ENCODE assay signal across 17 cellular contexts in the genomic region with DNA sequence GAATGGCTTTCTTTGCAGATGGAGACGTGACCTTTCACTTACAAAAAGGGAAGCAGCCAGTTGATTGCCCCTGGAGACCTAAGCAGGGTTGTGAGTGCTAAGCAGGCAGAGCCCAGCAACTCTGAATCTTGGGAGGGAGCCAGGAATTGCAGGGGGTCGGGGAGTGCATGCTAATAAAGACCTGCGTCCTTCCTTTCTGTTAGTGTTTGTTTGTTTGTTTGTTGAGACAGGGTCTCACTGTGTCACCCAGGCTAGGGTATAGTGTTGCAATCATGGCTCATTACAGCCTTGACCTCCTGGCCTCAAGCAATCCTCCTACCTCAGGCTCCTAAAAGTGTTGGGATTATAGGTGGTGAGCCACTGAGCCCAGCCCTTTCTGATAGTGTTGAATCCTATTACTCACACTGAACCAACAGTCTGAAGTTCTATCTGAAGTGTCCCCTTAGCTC.
A peak's percentile ranks its signal among the peaks of the same experiment; 100 is the strongest.
DNase-seq lines count a peak whose midpoint lies in the region; ATAC-seq and TF ChIP-seq lines count a peak whose summit lies in the region.
"Had no signal": no experiment of that assay in that cellular context is flagged by ENCODE, and none has a peak within 500 bp of the region (broad histone marks: within the 10 kb centered on the region; RNA-seq: fewer than 3 reads in every experiment).

No MANE protein-coding gene starts in this region.

- H3K4me2 ChIP-seq in neural progenitor cell: peak overlapping the region; percentile 58

- intact Hi-C loops in lower leg skin (cut with DNase I; ENCODE audit: low total_unique reads): no loop called here

- H3K4me3 Mint-ChIP-seq in WTC11: no peak overlapping the region; the same call in 1 of the 2 replicates
- H3K4me3 Mint-ChIP-seq in neural progenitor cell: peak overlapping the region; percentile 22
- H3K4me3 Mint-ChIP-seq: activated naive CD4-positive, alpha-beta T cell treated with anti-CD3 and anti-CD28 coated beads, Interleukin-2, amount 10 ng/mL, durations not matched to agents 7 days and 5 days; CD8-positive, alpha-beta memory T cell had no signal

- H3K27ac ChIP-seq in neural progenitor cell: no peak overlapping the region
- H3K27ac ChIP-seq: pancreas, tibial nerve, WERI-Rb-1 had no signal

- H3K9ac ChIP-seq in neural progenitor cell: no peak overlapping the region

- peak; percentile 83 for ATAC-seq in WTC11
- ATAC-seq: esophagus mucosa, pancreas, Right ventricle myocardium inferior had no signal

- no peaks in the 10 kb centered on the region for H3K27me3 Mint-ChIP-seq in WTC11 (ENCODE audit: low read depth)
- H3K27me3 Mint-ChIP-seq in neural progenitor cell (ENCODE audit: insufficient read depth, low read depth): no peaks in the 10 kb centered on the region
- H3K27me3 Mint-ChIP-seq: activated naive CD4-positive, alpha-beta T cell treated with anti-CD3 and anti-CD28 coated beads, Interleukin-2, amount 10 ng/mL, durations not matched to agents 7 days and 5 days had no signal

- no peak for TF ChIP-seq POLR2A in lower leg skin (IDR thresholded peaks at IDR 0.05)

- DNase-seq in DMS153 (lab: John Stamatoyannopoulos, UW): peak; percentile 29
- no peak for DNase-seq in DMS153 treated with DMSO at 0.1 percent for 48 hours (lab: John Stamatoyannopoulos, UW; ENCODE audit: unreplicated experiment)
- peak; percentile 75 for DNase-seq in NCI-H2171 treated with DMSO at 0.1 percent for 48 hours (lab: John Stamatoyannopoulos, UW)
- peak; percentile 33 for DNase-seq in WTC11 (ENCODE audit: low spot score)
- peak; percentile 23 for DNase-seq in neural progenitor cell (ENCODE audit: low spot score)
- no peak for DNase-seq in NCI-H526 (lab: John Stamatoyannopoulos, UW)
- no peak for DNase-seq in lower leg skin (ENCODE audit: low spot score in 2 of 2)
- DNase-seq in foreskin fibroblast: no peak
- DNase-seq: activated naive CD4-positive, alpha-beta T cell treated with anti-CD3 and anti-CD28 coated beads, Interleukin-2, amount 10 ng/mL, durations not matched to agents 7 days and 5 days; CD8-positive, alpha-beta memory T cell; cerebellar nuclear complex; pancreas; stimulated activated CD4-positive, alpha-beta T cell treated with anti-CD3 and anti-CD28 coated beads, Interleukin-15, amount 100 ng/mL, for 24 hours; WERI-Rb-1 had no signal

- CTCF ChIA-PET in WTC11 (lab: Charles Lee): no interaction called here

- no peaks in the 10 kb centered on the region for H3K27me3 ChIP-seq in neural progenitor cell
- H3K27me3 ChIP-seq: pancreas, tibial nerve had no signal

- no peaks in the 10 kb centered on the region for H3K36me3 ChIP-seq in neural progenitor cell
- H3K36me3 ChIP-seq: pancreas, tibial nerve had no signal

- H3K4me1 Mint-ChIP-seq in WTC11 (peaks cover 15% of the 10 kb centered on the region), neural progenitor cell (peaks cover 8% of the 10 kb centered on the region)
- H3K4me1 Mint-ChIP-seq: activated naive CD4-positive, alpha-beta T cell treated with anti-CD3 and anti-CD28 coated beads, Interleukin-2, amount 10 ng/mL, durations not matched to agents 7 days and 5 days; CD8-positive, alpha-beta memory T cell had no signal

- POLR2A ChIA-PET in WTC11 (lab: Charles Lee): no interaction called here

- peaks cover 34% of the 10 kb centered on the region for H3K79me2 ChIP-seq in neural progenitor cell (ENCODE audit: low read depth)

- no peak overlapping the region for H3K27ac Mint-ChIP-seq in WTC11
- H3K27ac Mint-ChIP-seq in neural progenitor cell: no peak overlapping the region
- H3K27ac Mint-ChIP-seq: activated naive CD4-positive, alpha-beta T cell treated with anti-CD3 and anti-CD28 coated beads, Interleukin-2, amount 10 ng/mL, durations not matched to agents 7 days and 5 days; CD8-positive, alpha-beta memory T cell had no signal

- no peak for TF ChIP-seq CTCF in WTC11 (IDR thresholded peaks at IDR 0.05)
- no peak for TF ChIP-seq CTCF in neural progenitor cell (IDR thresholded peaks at IDR 0.05)
- TF ChIP-seq CTCF in lower leg skin (IDR thresholded peaks at IDR 0.05): no peak
- no peak for TF ChIP-seq CTCF in foreskin fibroblast (IDR thresholded peaks at IDR 0.05; ENCODE audit: low read depth, low read length)

- peaks cover 63% of the 10 kb centered on the region for H4K20me1 ChIP-seq in neural progenitor cell (ENCODE audit: low read depth)

- H3K9me3 Mint-ChIP-seq in WTC11 (no peaks in the 10 kb centered on the region), neural progenitor cell (no peaks in the 10 kb centered on the region)
- H3K9me3 Mint-ChIP-seq: activated naive CD4-positive, alpha-beta T cell treated with anti-CD3 and anti-CD28 coated beads, Interleukin-2, amount 10 ng/mL, durations not matched to agents 7 days and 5 days; CD8-positive, alpha-beta memory T cell had no signal

- H3K4me1 ChIP-seq in neural progenitor cell: peaks cover 26% of the 10 kb centered on the region
- H3K4me1 ChIP-seq: pancreas had no signal

- no peak overlapping the region for H2AFZ ChIP-seq in neural progenitor cell (replicated peaks)

- H3F3A ChIP-seq in neural progenitor cell (ENCODE audit: low read depth): peaks cover 11% of the 10 kb centered on the region

- H3K4me3 ChIP-seq in neural progenitor cell (no peak overlapping the region), lower leg skin (ENCODE audit: low read depth, poor library complexity, severe bottlenecking) (no peak overlapping the region), foreskin fibroblast (ENCODE audit: low read depth in 1 of 2, low read length in 2 of 2) (no peak overlapping the region)
- H3K4me3 ChIP-seq: pancreas, tibial nerve had no signal

- WGBS in lower leg skin, 2 donors: 32 to 36% methylated on average over 3 of the region's 3 CpGs

- no peaks in the 10 kb centered on the region for H3K9me3 ChIP-seq in neural progenitor cell (ENCODE audit: low read depth)
- H3K9me3 ChIP-seq: pancreas, tibial nerve had no signal

- H3K36me3 Mint-ChIP-seq in WTC11 (no peaks in the 10 kb centered on the region), neural progenitor cell (no peaks in the 10 kb centered on the region)
- H3K36me3 Mint-ChIP-seq: activated naive CD4-positive, alpha-beta T cell treated with anti-CD3 and anti-CD28 coated beads, Interleukin-2, amount 10 ng/mL, durations not matched to agents 7 days and 5 days; CD8-positive, alpha-beta memory T cell had no signal

TF ChIP-seq in WTC11, 78 proteins besides CTCF, POLR2A, EP300 and RAD21:
- no peak for TF ChIP-seq GTF2I (CRISPR knock-in tag; conservative IDR thresholded peaks at IDR 0.05)
- no peak for TF ChIP-seq ZBTB21 (CRISPR knock-in tag; IDR thresholded peaks at IDR 0.05; ENCODE audit: borderline replicate concordance)
- no peak for TF ChIP-seq RELA (CRISPR knock-in tag; IDR thresholded peaks at IDR 0.05; ENCODE audit: borderline replicate concordance)
- TF ChIP-seq FOXP4 (CRISPR knock-in tag; IDR thresholded peaks at IDR 0.05): peak; percentile 69; the same call in 1 of the 2 replicates
- TF ChIP-seq MYBL2 (CRISPR knock-in tag; IDR thresholded peaks at IDR 0.05): no peak
- TF ChIP-seq ZNF423 (CRISPR knock-in tag; IDR thresholded peaks at IDR 0.05): no peak

Comparison
In these comparisons a context has a peak if more than half of its experiments do, and no peak if none do; other contexts are left out.
1. DNase-seq: peak in DMS153 (single experiment), NCI-H2171 treated with DMSO at 0.1 percent for 48 hours (single experiment), WTC11 (single experiment) and neural progenitor cell (single experiment); none in DMS153 treated with DMSO at 0.1 percent for 48 hours (single experiment), NCI-H526 (0 of 2), lower leg skin (0 of 2) and foreskin fibroblast (0 of 2).